In genomic region chr3:98962189-98962930, GRCh38 we compare ENCODE assay signal across 12 cellular contexts.
DNase-seq lines count a peak whose midpoint lies in the region; ATAC-seq and TF ChIP-seq lines count a peak whose summit lies in the region.
"Had no signal": no experiment of that assay in that cellular context is flagged by ENCODE, and none has a peak within 500 bp of the region (broad histone marks: within the 10 kb centered on the region; RNA-seq: fewer than 3 reads in every experiment).

No MANE protein-coding gene starts in this region.

- no peak overlapping the region for H2AFZ ChIP-seq in HCT116 (ENCODE audit: low read depth, low read length, poor library complexity, severe bottlenecking)

- RAD21 ChIA-PET in HCT116 (lab: Charles Lee; ENCODE audit: low non-redundant PET in 1 of 2, low total read pairs in 2 of 2, uncharacterized antibody in 2 of 2, unreplicated experiment in 2 of 2): interaction anchor here in 1 of 2 experiments (0.6 kb wide), 1 partner anchor 123 kb away, joined by 4 read pairs; no protein-coding TSS in a partner anchor

- no peak overlapping the region for H3K4me3 Mint-ChIP-seq in chondrocyte (ENCODE audit: unreplicated experiment)

- intact Hi-C loops in HCT116 (cut with micrococcal nuclease) (no loop called here), lower leg skin (cut with DNase I; ENCODE audit: low total_unique reads) (no loop called here), aorta (cut with DNase I) (no loop called here)

- no peak overlapping the region; the same call in 1 of the 2 replicates for H3K4me3 ChIP-seq in AG04449 (ENCODE audit: low read depth, low read length)
- peak overlapping the region in 1 of 2 experiments; percentile 32; a peak in 3 of 4 replicates for H3K4me3 ChIP-seq in HCT116 (replicated peaks in 1 of 2; ENCODE audit: low read depth in 1 of 2, low read length in 2 of 2)
- H3K4me3 ChIP-seq in lower leg skin (ENCODE audit: low read depth, poor library complexity, severe bottlenecking): no peak overlapping the region
- H3K4me3 ChIP-seq in aorta (ENCODE audit: low read length in 2 of 2): no peak overlapping the region
- H3K4me3 ChIP-seq: BLaER1 had no signal

- no peaks in the 10 kb centered on the region for H3K9me2 ChIP-seq in HCT116 (ENCODE audit: insufficient read depth)

- H3K9me3 ChIP-seq in HCT116 (ENCODE audit: control insufficient read depth in 1 of 2, insufficient read depth in 1 of 2, low read depth in 1 of 2, low read length in 2 of 2): no peaks in the 10 kb centered on the region
- no peaks in the 10 kb centered on the region for H3K9me3 ChIP-seq in aorta (ENCODE audit: control insufficient read depth, low read length)
- H3K9me3 ChIP-seq: BLaER1 had no signal

- peak overlapping the region; percentile 55 for H3K9ac ChIP-seq in HCT116 (ENCODE audit: low read length)
- H3K9ac ChIP-seq: BLaER1 had no signal

- H3K4me1 Mint-ChIP-seq in chondrocyte (ENCODE audit: low read depth): peaks cover 25% of the 10 kb centered on the region

- H3K4me1 ChIP-seq in HCT116 (ENCODE audit: control insufficient read depth in 1 of 2, insufficient read depth in 2 of 2, low read length in 2 of 2): peaks cover 91 to 95% of the 10 kb centered on the region in 2 experiments
- H3K4me1 ChIP-seq in foreskin keratinocyte: peaks cover 66% of the 10 kb centered on the region
- peaks cover 0 to 1% of the 10 kb centered on the region in 2 donors for H3K4me1 ChIP-seq in aorta (ENCODE audit: control insufficient read depth in 1 of 2, insufficient read depth in 2 of 2, low read length in 2 of 2)
- H3K4me1 ChIP-seq: BLaER1 had no signal

- H3K27ac Mint-ChIP-seq in chondrocyte (ENCODE audit: unreplicated experiment): no peak overlapping the region

- H3K36me3 Mint-ChIP-seq in chondrocyte (ENCODE audit: low read depth): no peaks in the 10 kb centered on the region

- no peaks in the 10 kb centered on the region for H4K20me1 ChIP-seq in HCT116 (ENCODE audit: insufficient read depth)
- H4K20me1 ChIP-seq: BLaER1 had no signal

- H3K27me3 Mint-ChIP-seq in chondrocyte (ENCODE audit: low read depth): no peaks in the 10 kb centered on the region

- 90 to 93% methylated on average over 4 of the region's 4 CpGs for WGBS in lower leg skin, 2 donors
- 90 to 93% methylated on average over 4 of the region's 4 CpGs for WGBS in aorta, 2 donors

- TF ChIP-seq POLR2A in HCT116 (IDR thresholded peaks at IDR 0.05; ENCODE audit: borderline replicate concordance, extremely low read depth, insufficient read depth, insufficient read length) (no peak), lower leg skin (IDR thresholded peaks at IDR 0.05) (no peak)

- CTCF ChIA-PET in AG04449 (lab: Yijun Ruan, JAX) (interaction anchor here (0.8 to 2.1 kb wide), 6 partner anchors 9 to 146 kb away, joined by 3 to 7 read pairs (median 4); no protein-coding TSS in a partner anchor), HCT116 (lab: Charles Lee) (interaction anchor here (1.2 kb wide), 1 partner anchor 61 kb away, joined by 3 read pairs; the partner anchor contains the start of gene DCBLD2)

- H3K4me2 ChIP-seq in HCT116 (ENCODE audit: low read length): peak overlapping the region; percentile 71
- H3K4me2 ChIP-seq: BLaER1 had no signal

- TF ChIP-seq CTCF in AG04449 (IDR thresholded peaks at IDR 0.05; ENCODE audit: insufficient read depth, low read length, missing control alignments): no peak
- TF ChIP-seq CTCF in HCT116 (IDR thresholded peaks at IDR 0.05 in 2 of 3, conservative IDR thresholded peaks at IDR 0.05 in 1 of 3; ENCODE audit: borderline replicate concordance in 1 of 3, insufficient read depth in 1 of 3, low read depth in 2 of 3, low read length in 2 of 3): no peak
- no peak for TF ChIP-seq CTCF in foreskin keratinocyte (conservative IDR thresholded peaks at IDR 0.05)
- no peak for TF ChIP-seq CTCF in chondrocyte (IDR thresholded peaks at IDR 0.05)
- no peak for TF ChIP-seq CTCF in lower leg skin (IDR thresholded peaks at IDR 0.05)

- H3K79me2 ChIP-seq in HCT116 (ENCODE audit: insufficient read depth, low read length): peaks cover 68% of the 10 kb centered on the region

- POLR2A ChIA-PET in AG04449 (lab: Yijun Ruan, JAX): interaction anchor here (1.6 kb wide), 1 partner anchor 9 kb away, joined by 15 read pairs; no protein-coding TSS in a partner anchor
- POLR2A ChIA-PET in HCT116 (lab: Charles Lee): interaction anchor here (0.6 to 12.1 kb wide), 5 partner anchors 7 to 64 kb away, joined by 3 to 310 read pairs (median 8); partner anchors contain the start of gene DCBLD2

- no peak; the same call in 1 of the 2 replicates for TF ChIP-seq RAD21 in HCT116 (IDR thresholded peaks at IDR 0.05; ENCODE audit: low read depth)

- ATAC-seq in HCT116: peak; percentile 77
- ATAC-seq in SK-N-SH treated with all-trans-retinoic acid at 6 μM for 48 hours: peak; percentile 84
- peak; percentile 92 for ATAC-seq in foreskin keratinocyte
- no peak for ATAC-seq in aorta (ENCODE audit: low FRiP score)

- DNase-seq in AG04449 (ENCODE audit: low read depth, low spot score) (peak; percentile 89), HCT116 (ENCODE audit: low read depth, low spot score) (peak; percentile 92), foreskin keratinocyte (peak; percentile 95 to 98), chondrocyte (ENCODE audit: low spot score) (no peak), NCI-H1417 (lab: John Stamatoyannopoulos, UW) (no peak), lower leg skin (ENCODE audit: low spot score in 2 of 2) (no peak), aorta (no peak)
- DNase-seq: activated effector memory CD4-positive, alpha-beta T cell treated with anti-CD3 and anti-CD28 coated beads, Interleukin-2, amount 50 U/mL, for 16 hours; NCI-H2171; SHP77 treated with DMSO at 0.1 percent for 48 hours had no signal

- H3K36me3 ChIP-seq in HCT116 (ENCODE audit: control insufficient read depth in 1 of 2, insufficient read depth in 2 of 2, low read length in 2 of 2) (no peaks in the 10 kb centered on the region), aorta (ENCODE audit: control insufficient read depth in 1 of 2, insufficient read depth in 2 of 2, low read length in 1 of 2) (no peaks in the 10 kb centered on the region)
- H3K36me3 ChIP-seq: BLaER1 had no signal

- H3K9me3 Mint-ChIP-seq in chondrocyte (ENCODE audit: low read depth): no peaks in the 10 kb centered on the region

- H3K27me3 ChIP-seq in HCT116 (ENCODE audit: insufficient read depth, low read length) (no peaks in the 10 kb centered on the region), foreskin keratinocyte (no peaks in the 10 kb centered on the region), aorta (ENCODE audit: control insufficient read depth in 1 of 2, insufficient read depth in 2 of 2, low read length in 1 of 2) (no peaks in the 10 kb centered on the region)
- H3K27me3 ChIP-seq: BLaER1 had no signal

- BruUV-seq in HCT116 (replicated peaks; lab: Mats Ljungman, UMichigan): TSS peak; percentile 72

- H3K27ac ChIP-seq in HCT116 (ENCODE audit: low read depth, low read length): peak overlapping the region; percentile 97
- H3K27ac ChIP-seq in foreskin keratinocyte: peak overlapping the region; percentile 88
- no peak overlapping the region for H3K27ac ChIP-seq in aorta (ENCODE audit: low read depth in 1 of 2, low read length in 2 of 2)
- H3K27ac ChIP-seq: BLaER1 had no signal

TF ChIP-seq in HCT116, 20 proteins besides CTCF, POLR2A, EP300 and RAD21 (continues in another document):
- TF ChIP-seq JUND (IDR thresholded peaks at IDR 0.05) (peak; percentile 89), MAX (IDR thresholded peaks at IDR 0.05) (peak; percentile 48; the same call in 1 of the 2 replicates), TCF7L2 (IDR thresholded peaks at IDR 0.05; ENCODE audit: borderline replicate concordance, extremely low read depth, insufficient read depth, insufficient read length) (no peak)

TF ChIP-seq in SK-N-SH treated with all-trans-retinoic acid at 6 μM for 48 hours, 23 proteins besides CTCF, POLR2A, EP300 and RAD21 (continues in another document):
- TF ChIP-seq ZFP30 (CRISPR knock-in tag; IDR thresholded peaks at IDR 0.05) (no peak), CREB5 (CRISPR knock-in tag; IDR thresholded peaks at IDR 0.05; ENCODE audit: low read depth) (peak; percentile 59; the same call in 1 of the 2 replicates), ZNF8 (CRISPR knock-in tag; IDR thresholded peaks at IDR 0.05) (no peak), TCF4 (CRISPR knock-in tag; IDR thresholded peaks at IDR 0.05; ENCODE audit: borderline replicate concordance) (no peak), ZNF70 (CRISPR knock-in tag; IDR thresholded peaks at IDR 0.05) (no peak), RARB (CRISPR knock-in tag; IDR thresholded peaks at IDR 0.05) (no peak), BACH2 (CRISPR knock-in tag; IDR thresholded peaks at IDR 0.05; ENCODE audit: borderline replicate concordance) (no peak), ZNF565 (CRISPR knock-in tag; conservative IDR thresholded peaks at IDR 0.05; ENCODE audit: low read depth) (no peak), PPARA (CRISPR knock-in tag; IDR thresholded peaks at IDR 0.05; ENCODE audit: borderline replicate concordance) (no peak), CSDC2 (CRISPR knock-in tag; IDR thresholded peaks at IDR 0.05) (no peak), ZFP3 (CRISPR knock-in tag; IDR thresholded peaks at IDR 0.05) (no peak), ARNTL (CRISPR knock-in tag; IDR thresholded peaks at IDR 0.05; ENCODE audit: borderline replicate concordance, low read depth) (no peak), ZC3H10 (CRISPR knock-in tag; IDR thresholded peaks at IDR 0.05) (peak; percentile 56; the same call in 1 of the 2 replicates), GLIS3 (CRISPR knock-in tag; IDR thresholded peaks at IDR 0.05) (peak; percentile 88; the same call in 1 of the 2 replicates)

Comparison
In these comparisons a context has a peak if more than half of its experiments do, and no peak if none do; other contexts are left out.
1. DNase-seq: peak in AG04449 (single experiment), HCT116 (single experiment) and foreskin keratinocyte (2 of 2); none in chondrocyte (single experiment), NCI-H1417 (0 of 3), lower leg skin (0 of 2) and aorta (0 of 2).
2. H3K27ac ChIP-seq: peak in HCT116 (single experiment) and foreskin keratinocyte (single experiment); none in aorta (0 of 2).